In the genomic region with DNA sequence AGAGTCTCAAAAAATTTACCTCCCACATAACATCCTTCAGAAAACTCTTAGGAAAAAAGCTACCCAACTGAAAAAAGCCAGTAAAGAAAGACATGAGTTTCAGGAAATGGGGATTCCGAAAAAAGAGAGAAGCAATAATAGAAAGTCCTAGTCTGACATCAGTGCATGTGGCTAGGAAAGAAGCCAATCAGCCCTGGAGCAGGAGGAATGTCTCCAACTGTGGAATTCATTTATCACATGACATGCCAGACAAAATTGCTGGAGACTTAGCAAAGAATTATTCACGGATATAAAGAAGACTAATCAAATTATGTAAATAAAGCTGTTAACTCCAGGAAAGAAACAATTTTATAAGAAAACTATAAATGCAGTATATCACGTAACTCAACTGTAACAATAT, we compare ENCODE assay signal across 20 cellular contexts.
"Had no signal": no experiment of that assay in that cellular context is flagged by ENCODE, and none has a peak within 500 bp of the region (broad histone marks: within the 10 kb centered on the region; RNA-seq: fewer than 3 reads in every experiment).

No MANE protein-coding gene starts in this region.

- H3K4me1 ChIP-seq: heart left ventricle, testis, tibial nerve, upper lobe of right lung, vagina had no signal

- H3K9me3 ChIP-seq: testis, vagina had no signal

- H3K4me3 ChIP-seq: heart left ventricle, skin epidermis, testis, tibial nerve, upper lobe of right lung, vagina had no signal

- H3K27me3 ChIP-seq: heart left ventricle, testis, tibial nerve, upper lobe of right lung, vagina had no signal

- ATAC-seq: heart left ventricle; left colon; naive thymus-derived CD8-positive, alpha-beta T cell; sciatic nerve; stimulated activated naive B cell treated with anti-CD40 and anti-IgM and Interleukin-4, amounts not matched to agents 10 μg/mL and 1 μg/mL and 100 μg/mL, for 72 hours; stimulated activated naive CD8-positive, alpha-beta T cell treated with anti-CD3 and anti-CD28 coated beads, Interleukin-15, amount 100 ng/mL, for 72 hours; upper lobe of right lung had no signal

- H3K36me3 ChIP-seq: heart left ventricle, tibial nerve, upper lobe of right lung, vagina had no signal

- H3K27ac ChIP-seq: heart left ventricle, skin epidermis, testis, tibial nerve, upper lobe of right lung, vagina had no signal

- DNase-seq: effector CD4-positive, alpha-beta T cell; endodermal cell; erythroblast; foreskin melanocyte; heart left ventricle; hippocampal formation; left colon; mesendoderm; naive thymus-derived CD8-positive, alpha-beta T cell; posterior cingulate gyrus; stimulated activated CD4-positive, alpha-beta T cell treated with anti-CD3 and anti-CD28 coated beads, Interleukin-2, amount 100 ng/mL, for 24 hours; stimulated activated CD4-positive, alpha-beta T cell treated with anti-CD3 and anti-CD28 coated beads, Interleukin-4, amount 100 ng/mL, for 4 hours; stimulated activated naive B cell treated with anti-CD40 and anti-IgM and Interleukin-4, amounts not matched to agents 10 μg/mL and 1 μg/mL and 100 μg/mL, for 72 hours; stimulated activated naive CD8-positive, alpha-beta T cell treated with anti-CD3 and anti-CD28 coated beads, Interleukin-15, amount 100 ng/mL, for 72 hours; testis; upper lobe of right lung had no signal
